Comparison of ENCODE assay signal across 13 cellular contexts in the genomic region with DNA sequence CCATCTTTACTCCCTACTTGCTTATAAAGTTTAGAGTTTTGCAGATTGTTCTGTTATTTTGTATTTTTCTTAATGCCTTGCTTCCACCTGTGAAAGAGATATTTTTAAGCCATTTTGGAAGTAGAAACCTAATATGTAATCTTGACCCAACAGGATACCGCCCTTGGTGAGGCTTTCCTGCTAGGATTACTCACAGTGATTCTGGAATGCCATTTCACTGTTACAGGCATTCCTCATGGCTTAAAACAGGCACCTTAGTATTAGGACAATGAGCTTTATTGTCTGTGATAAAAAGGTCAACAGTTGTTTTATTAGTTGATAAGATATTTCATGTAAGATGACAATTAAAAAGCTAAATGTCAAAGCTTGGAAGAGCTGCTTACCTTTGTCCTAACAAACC. TPM values are rescaled to one million over a fixed set of nuclear protein-coding genes. Genes with fewer than 3 reads are reported as not detected.
DNase-seq lines count a peak whose midpoint lies in the region; ATAC-seq, FAIRE-seq and TF ChIP-seq lines count a peak whose summit lies in the region.
"Had no signal": no experiment of that assay in that cellular context is flagged by ENCODE, and none has a peak within 500 bp of the region (broad histone marks: within the 10 kb centered on the region; RNA-seq: fewer than 3 reads in every experiment).

No MANE protein-coding gene starts in this region.

- H3K4me3 ChIP-seq in HUES6 (ENCODE audit: low read depth, low read length) (no peak overlapping the region), astrocyte (ENCODE audit: insufficient read depth, low read depth, low read length) (no peak overlapping the region)

- peak; percentile 58 for FAIRE-seq in astrocyte (lab: Jason Lieb, UNC)

- peaks cover 45% of the 10 kb centered on the region for H3K4me1 ChIP-seq in HUES6 (ENCODE audit: control insufficient read depth, insufficient read depth, low read length)
- H3K4me1 ChIP-seq in astrocyte (ENCODE audit: insufficient read depth, low read length), result peaks cover 21% of the 10 kb centered on the region

- ATAC-seq in HG03432 (IDR thresholded peaks at IDR 0.05; ENCODE audit: unreplicated experiment), result no peak

- H3K36me3 Mint-ChIP-seq in astrocyte (ENCODE audit: low read depth, unreplicated experiment), result peaks cover 41% of the 10 kb centered on the region

- no peak for TF ChIP-seq CTCF in astrocyte (IDR thresholded peaks at IDR 0.05; ENCODE audit: insufficient read depth, low read depth, low read length)

- H3K9me3 Mint-ChIP-seq in astrocyte (ENCODE audit: unreplicated experiment), result no peaks in the 10 kb centered on the region
- H3K9me3 Mint-ChIP-seq: nephron progenitor cell had no signal

- H3K27me3 Mint-ChIP-seq in astrocyte (ENCODE audit: low read depth, unreplicated experiment), result no peaks in the 10 kb centered on the region

- H2AFZ ChIP-seq in astrocyte (ENCODE audit: low read depth, low read length), result no peak overlapping the region

- H3K27me3 ChIP-seq in HUES6 (ENCODE audit: control insufficient read depth, insufficient read depth, low read length), result peaks cover 31% of the 10 kb centered on the region
- H3K27me3 ChIP-seq in astrocyte (ENCODE audit: insufficient read depth, low read length), result no peaks in the 10 kb centered on the region

- H3K9me3 ChIP-seq in HUES6 (ENCODE audit: control insufficient read depth, insufficient read depth, low read depth, low read length) (no peaks in the 10 kb centered on the region), astrocyte (ENCODE audit: insufficient read depth, low read depth, low read length) (no peaks in the 10 kb centered on the region)

- no peaks in the 10 kb centered on the region for H4K20me1 ChIP-seq in astrocyte (ENCODE audit: insufficient read depth, low read length)

- peaks cover 43% of the 10 kb centered on the region for H3K4me1 Mint-ChIP-seq in astrocyte (ENCODE audit: low read depth, unreplicated experiment)

- peaks cover 50% of the 10 kb centered on the region for H3K79me2 ChIP-seq in astrocyte (ENCODE audit: insufficient read depth, low read length)

- peak overlapping the region; percentile 31 for H3K4me2 ChIP-seq in astrocyte (ENCODE audit: low read length)

- H3K36me3 ChIP-seq in HUES6 (ENCODE audit: control insufficient read depth, insufficient read depth, low read length) (peaks cover 24% of the 10 kb centered on the region), astrocyte (ENCODE audit: insufficient read depth, low read length) (peaks cover 56% of the 10 kb centered on the region)

- H3K27ac ChIP-seq in HUES6 (ENCODE audit: low read depth, low read length), result peak overlapping the region; percentile 20; the same call in 1 of the 2 replicates
- peak overlapping the region; percentile 47 for H3K27ac ChIP-seq in astrocyte (ENCODE audit: low read depth, low read length)

- H3K4me3 Mint-ChIP-seq in astrocyte (ENCODE audit: unreplicated experiment), result no peak overlapping the region
- H3K4me3 Mint-ChIP-seq: nephron progenitor cell had no signal

- DNase-seq in A172 (ENCODE audit: low spot score), result peak; percentile 92
- DNase-seq in astrocyte (ENCODE audit: low read depth), result peak; percentile 70
- DNase-seq in iPS-NIHi7 (ENCODE audit: extremely low spot score), result peak; percentile 58
- no peak for DNase-seq in epidermal melanocyte (ENCODE audit: insufficient read length, low spot score)
- DNase-seq in NCI-H2107 (lab: John Stamatoyannopoulos, UW), result no peak
- no peak for DNase-seq in cortex of kidney (lab: John Stamatoyannopoulos, UW)
- DNase-seq: activated CD4-positive, CD25-positive, alpha-beta regulatory T cell treated with anti-CD3 and anti-CD28 coated beads, Interleukin-2, amount 50 U/mL, for 72 hours; activated T-cell treated with anti-CD3 and anti-CD28 coated beads, Interleukin-2, amount 50 U/mL, for 48 hours; NCI-H446; nephron progenitor cell; SIG-M5 had no signal

- H3K9ac ChIP-seq in HUES6 (ENCODE audit: low read length), result no peak overlapping the region
- peak overlapping the region; percentile 8 for H3K9ac ChIP-seq in astrocyte (ENCODE audit: low read length)

- H3K27ac Mint-ChIP-seq in astrocyte (ENCODE audit: unreplicated experiment), result peak overlapping the region; percentile 69
- H3K27ac Mint-ChIP-seq: nephron progenitor cell had no signal

RNA-seq across cellular contexts. Expression of a gene that starts 58.2 kb away (rescaled TPM):
- 99.5 and 115 TPM in 2 replicates for total RNA-seq in A172 (2014; rRNA removed; shearing (Covaris generic))
- total RNA-seq in astrocyte, result 170 and 171 TPM in 2 replicates

Comparison
In these comparisons a context has a peak if more than half of its experiments do, and no peak if none do; other contexts are left out.
1. DNase-seq: peak in A172 (single experiment), astrocyte (single experiment) and iPS-NIHi7 (single experiment); none in epidermal melanocyte (single experiment), NCI-H2107 (single experiment) and cortex of kidney (single experiment).